1 cellular context compared by ENCODE assay signal in the genomic region with DNA sequence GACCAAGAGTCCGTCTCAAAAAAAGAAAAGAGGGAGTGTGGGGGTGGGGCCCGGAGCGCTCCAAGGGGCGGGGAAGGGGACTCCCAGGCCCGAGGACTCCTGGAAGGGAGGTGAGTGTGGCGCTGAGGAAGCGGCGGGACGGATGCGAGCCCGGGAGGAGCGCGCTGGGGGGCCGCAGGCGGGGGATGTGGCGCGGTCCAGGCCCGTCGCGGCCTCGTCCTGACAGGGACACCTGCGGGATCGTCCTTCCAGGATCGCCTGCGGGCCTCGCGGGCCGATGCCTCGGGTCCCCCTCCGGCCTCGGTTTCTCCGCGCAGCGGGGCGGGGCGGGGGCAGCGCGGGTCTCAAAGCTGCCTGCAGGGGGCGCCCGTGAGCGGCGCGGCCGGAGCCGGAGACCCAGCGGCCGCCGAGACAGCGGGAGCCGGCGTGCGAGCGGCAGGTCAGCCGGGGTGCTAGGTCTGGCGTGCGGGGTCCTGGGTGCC.
A peak's percentile ranks its signal among the peaks of the same experiment; 100 is the strongest.
TF ChIP-seq lines count a peak whose summit lies in the region.

No MANE protein-coding gene starts in this region.

TF ChIP-seq in HepG2, 621 proteins besides CTCF, POLR2A, EP300 and RAD21 (continued from another document):
- TF ChIP-seq, protein P1, sequence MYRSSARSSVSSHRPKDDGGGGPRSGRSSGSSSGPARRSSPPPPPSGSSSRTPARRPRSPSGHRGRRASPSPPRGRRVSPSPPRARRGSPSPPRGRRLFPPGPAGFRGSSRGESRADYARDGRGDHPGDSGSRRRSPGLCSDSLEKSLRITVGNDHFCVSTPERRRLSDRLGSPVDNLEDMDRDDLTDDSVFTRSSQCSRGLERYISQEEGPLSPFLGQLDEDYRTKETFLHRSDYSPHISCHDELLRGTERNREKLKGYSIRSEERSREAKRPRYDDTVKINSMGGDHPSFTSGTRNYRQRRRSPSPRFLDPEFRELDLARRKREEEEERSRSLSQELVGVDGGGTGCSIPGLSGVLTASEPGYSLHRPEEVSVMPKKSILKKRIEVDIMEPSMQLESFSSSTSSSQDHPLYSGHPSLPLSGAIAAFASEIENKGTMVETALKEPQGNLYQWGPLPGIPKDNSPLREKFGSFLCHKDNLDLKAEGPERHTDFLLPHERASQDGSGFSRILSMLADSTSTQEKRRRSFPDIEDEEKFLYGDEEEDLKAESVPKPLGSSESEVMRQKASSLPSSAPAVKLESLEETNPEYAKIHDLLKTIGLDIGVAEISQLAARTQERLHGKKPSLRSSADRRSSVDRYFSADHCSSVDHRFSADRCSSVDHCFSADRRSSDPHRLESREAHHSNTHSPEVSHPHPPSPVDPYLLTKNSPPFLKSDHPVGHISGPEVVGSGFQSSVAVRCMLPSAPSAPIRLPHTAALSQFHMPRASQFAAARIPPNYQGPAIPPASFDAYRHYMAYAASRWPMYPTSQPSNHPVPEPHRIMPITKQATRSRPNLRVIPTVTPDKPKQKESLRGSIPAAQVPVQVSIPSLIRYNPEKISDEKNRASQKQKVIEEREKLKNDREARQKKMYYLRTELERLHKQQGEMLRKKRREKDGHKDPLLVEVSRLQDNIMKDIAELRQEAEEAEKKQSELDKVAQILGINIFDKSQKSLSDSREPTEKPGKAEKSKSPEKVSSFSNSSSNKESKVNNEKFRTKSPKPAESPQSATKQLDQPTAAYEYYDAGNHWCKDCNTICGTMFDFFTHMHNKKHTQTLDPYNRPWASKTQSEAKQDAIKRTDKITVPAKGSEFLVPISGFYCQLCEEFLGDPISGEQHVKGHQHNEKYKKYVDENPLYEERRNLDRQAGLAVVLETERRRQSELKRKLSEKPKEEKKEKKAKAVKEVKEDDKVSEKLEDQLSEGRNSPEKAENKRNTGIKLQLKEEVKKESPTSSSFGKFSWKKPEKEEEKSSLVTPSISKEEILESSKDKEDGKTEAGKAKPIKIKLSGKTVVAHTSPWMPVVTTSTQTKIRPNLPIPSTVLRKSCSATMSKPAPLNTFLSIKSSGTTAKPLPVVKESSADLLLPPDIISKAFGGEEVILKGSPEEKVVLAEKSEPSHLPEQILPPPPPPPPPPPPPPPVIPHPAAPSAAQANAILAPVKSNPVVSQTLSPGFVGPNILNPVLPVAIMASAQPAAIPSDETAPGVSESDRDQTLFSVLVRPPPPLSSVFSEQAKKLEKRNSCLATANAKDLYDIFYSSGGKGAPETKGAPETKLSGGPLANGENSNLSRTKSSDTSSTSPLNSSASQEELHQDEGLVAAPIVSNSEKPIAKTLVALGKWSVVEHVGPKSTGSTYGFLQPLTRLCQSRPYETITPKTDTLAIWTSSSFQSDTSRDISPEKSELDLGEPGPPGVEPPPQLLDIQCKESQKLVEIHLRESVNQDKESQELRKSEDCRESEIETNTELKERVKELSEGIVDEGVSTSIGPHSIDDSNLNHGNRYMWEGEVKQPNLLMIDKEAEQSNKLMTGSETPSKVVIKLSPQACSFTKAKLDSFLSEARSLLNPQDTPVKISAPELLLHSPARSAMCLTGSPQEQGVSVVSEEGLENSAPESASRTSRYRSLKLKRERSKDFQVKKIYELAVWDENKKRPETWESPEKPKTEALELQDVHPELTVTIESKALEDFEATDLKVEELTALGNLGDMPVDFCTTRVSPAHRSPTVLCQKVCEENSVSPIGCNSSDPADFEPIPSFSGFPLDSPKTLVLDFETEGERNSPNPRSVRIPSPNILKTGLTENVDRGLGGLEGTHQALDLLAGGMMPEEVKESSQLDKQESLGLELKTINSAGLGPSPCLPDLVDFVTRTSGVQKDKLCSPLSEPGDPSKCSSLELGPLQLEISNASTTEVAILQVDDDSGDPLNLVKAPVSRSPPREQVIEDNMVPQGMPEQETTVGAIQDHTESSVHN (CRISPR knock-in tag; IDR thresholded peaks at IDR 0.05) = no peak
- no peak for TF ChIP-seq REXO4 (CRISPR knock-in tag; IDR thresholded peaks at IDR 0.05; ENCODE audit: borderline replicate concordance)
- TF ChIP-seq ATF7-NPFF (CRISPR knock-in tag; IDR thresholded peaks at IDR 0.05; ENCODE audit: low read depth) = peak; percentile 52; the same call in 1 of the 2 replicates
- no peak for TF ChIP-seq NR1H2 (CRISPR knock-in tag; IDR thresholded peaks at IDR 0.05; ENCODE audit: borderline replicate concordance, low read depth)
- no peak for TF ChIP-seq ZNF614 (CRISPR knock-in tag; IDR thresholded peaks at IDR 0.05; ENCODE audit: borderline replicate concordance)
- TF ChIP-seq, protein P2, sequence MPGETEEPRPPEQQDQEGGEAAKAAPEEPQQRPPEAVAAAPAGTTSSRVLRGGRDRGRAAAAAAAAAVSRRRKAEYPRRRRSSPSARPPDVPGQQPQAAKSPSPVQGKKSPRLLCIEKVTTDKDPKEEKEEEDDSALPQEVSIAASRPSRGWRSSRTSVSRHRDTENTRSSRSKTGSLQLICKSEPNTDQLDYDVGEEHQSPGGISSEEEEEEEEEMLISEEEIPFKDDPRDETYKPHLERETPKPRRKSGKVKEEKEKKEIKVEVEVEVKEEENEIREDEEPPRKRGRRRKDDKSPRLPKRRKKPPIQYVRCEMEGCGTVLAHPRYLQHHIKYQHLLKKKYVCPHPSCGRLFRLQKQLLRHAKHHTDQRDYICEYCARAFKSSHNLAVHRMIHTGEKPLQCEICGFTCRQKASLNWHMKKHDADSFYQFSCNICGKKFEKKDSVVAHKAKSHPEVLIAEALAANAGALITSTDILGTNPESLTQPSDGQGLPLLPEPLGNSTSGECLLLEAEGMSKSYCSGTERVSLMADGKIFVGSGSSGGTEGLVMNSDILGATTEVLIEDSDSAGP (CRISPR knock-in tag; IDR thresholded peaks at IDR 0.05; ENCODE audit: borderline replicate concordance) = 0 out of 2 replicates have a peak, but pooled peaks have one; percentile 19
- TF ChIP-seq, protein P3, sequence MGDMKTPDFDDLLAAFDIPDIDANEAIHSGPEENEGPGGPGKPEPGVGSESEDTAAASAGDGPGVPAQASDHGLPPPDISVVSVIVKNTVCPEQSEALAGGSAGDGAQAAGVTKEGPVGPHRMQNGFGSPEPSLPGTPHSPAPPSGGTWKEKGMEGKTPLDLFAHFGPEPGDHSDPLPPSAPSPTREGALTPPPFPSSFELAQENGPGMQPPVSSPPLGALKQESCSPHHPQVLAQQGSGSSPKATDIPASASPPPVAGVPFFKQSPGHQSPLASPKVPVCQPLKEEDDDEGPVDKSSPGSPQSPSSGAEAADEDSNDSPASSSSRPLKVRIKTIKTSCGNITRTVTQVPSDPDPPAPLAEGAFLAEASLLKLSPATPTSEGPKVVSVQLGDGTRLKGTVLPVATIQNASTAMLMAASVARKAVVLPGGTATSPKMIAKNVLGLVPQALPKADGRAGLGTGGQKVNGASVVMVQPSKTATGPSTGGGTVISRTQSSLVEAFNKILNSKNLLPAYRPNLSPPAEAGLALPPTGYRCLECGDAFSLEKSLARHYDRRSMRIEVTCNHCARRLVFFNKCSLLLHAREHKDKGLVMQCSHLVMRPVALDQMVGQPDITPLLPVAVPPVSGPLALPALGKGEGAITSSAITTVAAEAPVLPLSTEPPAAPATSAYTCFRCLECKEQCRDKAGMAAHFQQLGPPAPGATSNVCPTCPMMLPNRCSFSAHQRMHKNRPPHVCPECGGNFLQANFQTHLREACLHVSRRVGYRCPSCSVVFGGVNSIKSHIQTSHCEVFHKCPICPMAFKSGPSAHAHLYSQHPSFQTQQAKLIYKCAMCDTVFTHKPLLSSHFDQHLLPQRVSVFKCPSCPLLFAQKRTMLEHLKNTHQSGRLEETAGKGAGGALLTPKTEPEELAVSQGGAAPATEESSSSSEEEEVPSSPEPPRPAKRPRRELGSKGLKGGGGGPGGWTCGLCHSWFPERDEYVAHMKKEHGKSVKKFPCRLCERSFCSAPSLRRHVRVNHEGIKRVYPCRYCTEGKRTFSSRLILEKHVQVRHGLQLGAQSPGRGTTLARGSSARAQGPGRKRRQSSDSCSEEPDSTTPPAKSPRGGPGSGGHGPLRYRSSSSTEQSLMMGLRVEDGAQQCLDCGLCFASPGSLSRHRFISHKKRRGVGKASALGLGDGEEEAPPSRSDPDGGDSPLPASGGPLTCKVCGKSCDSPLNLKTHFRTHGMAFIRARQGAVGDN (CRISPR knock-in tag; IDR thresholded peaks at IDR 0.05) = 0 out of 2 replicates have a peak, but pooled peaks have one; percentile 3
- no peak for TF ChIP-seq ZNF143 (CRISPR knock-in tag; IDR thresholded peaks at IDR 0.05)
- TF ChIP-seq, protein P4, sequence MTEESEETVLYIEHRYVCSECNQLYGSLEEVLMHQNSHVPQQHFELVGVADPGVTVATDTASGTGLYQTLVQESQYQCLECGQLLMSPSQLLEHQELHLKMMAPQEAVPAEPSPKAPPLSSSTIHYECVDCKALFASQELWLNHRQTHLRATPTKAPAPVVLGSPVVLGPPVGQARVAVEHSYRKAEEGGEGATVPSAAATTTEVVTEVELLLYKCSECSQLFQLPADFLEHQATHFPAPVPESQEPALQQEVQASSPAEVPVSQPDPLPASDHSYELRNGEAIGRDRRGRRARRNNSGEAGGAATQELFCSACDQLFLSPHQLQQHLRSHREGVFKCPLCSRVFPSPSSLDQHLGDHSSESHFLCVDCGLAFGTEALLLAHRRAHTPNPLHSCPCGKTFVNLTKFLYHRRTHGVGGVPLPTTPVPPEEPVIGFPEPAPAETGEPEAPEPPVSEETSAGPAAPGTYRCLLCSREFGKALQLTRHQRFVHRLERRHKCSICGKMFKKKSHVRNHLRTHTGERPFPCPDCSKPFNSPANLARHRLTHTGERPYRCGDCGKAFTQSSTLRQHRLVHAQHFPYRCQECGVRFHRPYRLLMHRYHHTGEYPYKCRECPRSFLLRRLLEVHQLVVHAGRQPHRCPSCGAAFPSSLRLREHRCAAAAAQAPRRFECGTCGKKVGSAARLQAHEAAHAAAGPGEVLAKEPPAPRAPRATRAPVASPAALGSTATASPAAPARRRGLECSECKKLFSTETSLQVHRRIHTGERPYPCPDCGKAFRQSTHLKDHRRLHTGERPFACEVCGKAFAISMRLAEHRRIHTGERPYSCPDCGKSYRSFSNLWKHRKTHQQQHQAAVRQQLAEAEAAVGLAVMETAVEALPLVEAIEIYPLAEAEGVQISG (CRISPR knock-in tag; IDR thresholded peaks at IDR 0.05) = 0 out of 2 replicates have a peak, but pooled peaks have one; percentile 16
- no peak for TF ChIP-seq ZNF616 (CRISPR knock-in tag; IDR thresholded peaks at IDR 0.05; ENCODE audit: low read depth)
